In the genomic region with DNA sequence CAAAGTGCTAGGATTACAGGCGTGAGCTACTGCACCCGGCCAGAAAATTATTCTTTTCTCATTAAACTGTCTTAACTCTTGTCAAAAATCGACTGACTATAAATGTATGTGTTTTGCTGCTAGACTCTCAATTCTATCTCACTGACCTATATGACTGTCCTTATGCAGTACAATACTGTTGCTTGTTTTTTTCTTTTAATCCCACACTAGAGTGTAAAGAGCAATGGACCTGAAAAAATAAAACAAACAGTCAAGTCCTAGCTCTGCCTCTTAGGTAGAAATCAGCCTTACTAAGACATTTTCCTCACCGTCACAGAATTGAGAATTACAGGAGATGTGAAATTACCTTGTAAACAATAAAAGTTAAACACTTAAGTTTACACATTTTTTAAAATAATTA, we compare ENCODE assay signal across 18 cellular contexts. TPM values are rescaled to one million over a fixed set of nuclear protein-coding genes. Genes with fewer than 3 reads are reported as not detected.
DNase-seq lines count a peak whose midpoint lies in the region; ATAC-seq and TF ChIP-seq lines count a peak whose summit lies in the region.
"Had no signal": no experiment of that assay in that cellular context is flagged by ENCODE, and none has a peak within 500 bp of the region (broad histone marks: within the 10 kb centered on the region; RNA-seq: fewer than 3 reads in every experiment).

No MANE protein-coding gene starts in this region.

- H3K4me3 ChIP-seq in mammary epithelial cell (replicated peaks in 1 of 3; ENCODE audit: insufficient read depth in 1 of 3, low read depth in 2 of 3, low read length in 3 of 3) (no peak overlapping the region), Karpas-422 (ENCODE audit: low read length) (no peak overlapping the region)
- H3K4me3 ChIP-seq: GM12878, GM23338 had no signal

- H3K27me3 ChIP-seq in mammary epithelial cell (ENCODE audit: insufficient read depth, low read length) (no peaks in the 10 kb centered on the region), Karpas-422 (ENCODE audit: low read length) (no peaks in the 10 kb centered on the region)
- H3K27me3 ChIP-seq: BE2C had no signal

- no peak overlapping the region for H3K4me2 ChIP-seq in mammary epithelial cell (ENCODE audit: insufficient read depth, low read depth, low read length)
- H3K4me2 ChIP-seq in Karpas-422 (ENCODE audit: low read depth, low read length, poor library complexity, severe bottlenecking), result no peak overlapping the region
- H3K4me2 ChIP-seq: GM23338 had no signal

- POLR2A ChIA-PET in MCF 10A (lab: Yijun Ruan, JAX), result interaction anchor here (0.6 to 4.4 kb wide), 5 partner anchors 9 to 380 kb away, joined by 3 to 14 read pairs (median 3); no protein-coding TSS in a partner anchor
- POLR2A ChIA-PET in activated B cell treated with CpG ODN at 0.5 μM for 24 hours (lab: Charles Lee), result interaction anchor here (1.1 kb wide), 2 partner anchors 35 to 39 kb away, joined by 3 to 8 read pairs; a partner anchor contains a TSS

- H4K20me1 ChIP-seq in mammary epithelial cell (ENCODE audit: insufficient read depth, low read length) (no peaks in the 10 kb centered on the region), Karpas-422 (ENCODE audit: insufficient read depth, low read depth, low read length) (no peaks in the 10 kb centered on the region)

- intact Hi-C loops in MCF 10A (cut with micrococcal nuclease), result no loop called here
- intact Hi-C loops in mammary epithelial cell (cut with micrococcal nuclease), result no loop called here
- intact Hi-C loops in activated B cell treated with CpG ODN at 0.5 μM for 24 hours (cut with micrococcal nuclease), result loop anchor here (2.0 kb wide), 2 partner anchors 19 to 35 kb away; a partner anchor contains a TSS

- H3K4me1 ChIP-seq in mammary epithelial cell (ENCODE audit: insufficient read depth, low read length) (no peaks in the 10 kb centered on the region), Karpas-422 (ENCODE audit: low read length) (peaks cover 62% of the 10 kb centered on the region)

- CTCF ChIA-PET in MCF 10A (lab: Yijun Ruan, JAX) (interaction anchor here (0.7 to 1.2 kb wide), 2 partner anchors 132 to 306 kb away, joined by 3 to 7 read pairs; no protein-coding TSS in a partner anchor), mammary epithelial cell (lab: Charles Lee; ENCODE audit: low non-redundant PET) (no interaction called here), activated B cell treated with CpG ODN at 0.5 μM for 24 hours (lab: Charles Lee) (no interaction called here)

- peaks cover 18% of the 10 kb centered on the region for H3K36me3 ChIP-seq in mammary epithelial cell (ENCODE audit: insufficient read depth, low read length)
- peaks cover 69% of the 10 kb centered on the region for H3K36me3 ChIP-seq in Karpas-422 (ENCODE audit: insufficient read depth, low read length)

- dilution Hi-C loops in mammary epithelial cell (cut with HindIII; ENCODE audit: low sequenced_read_pairs), result no loop called here

- peak overlapping the region; percentile 66 for H3K27ac Mint-ChIP-seq in MCF 10A (ENCODE audit: low read depth, unreplicated experiment)
- peak overlapping the region; percentile 37 for H3K27ac Mint-ChIP-seq in activated B cell treated with CpG ODN at 0.5 μM for 24 hours
- H3K27ac Mint-ChIP-seq: GM23338, IgD-negative memory B cell had no signal

- no peak overlapping the region for H3K9ac ChIP-seq in mammary epithelial cell (ENCODE audit: insufficient read depth, low read length)
- no peak overlapping the region for H3K9ac ChIP-seq in Karpas-422 (ENCODE audit: low read length)

- in situ Hi-C loops in mammary epithelial cell (cut with MboI; ENCODE audit: low sequenced_read_pairs in 2 of 2), result no loop called here

- 99% methylated on average over 4 of the region's 4 CpGs for WGBS in mammary epithelial cell (ENCODE audit: low coverage, missing lambda C conversion rate)

- peaks cover 30% of the 10 kb centered on the region for H3K4me1 Mint-ChIP-seq in MCF 10A (ENCODE audit: insufficient read depth, unreplicated experiment)
- H3K4me1 Mint-ChIP-seq in activated B cell treated with CpG ODN at 0.5 μM for 24 hours, result peaks cover 82% of the 10 kb centered on the region

- no TSS peak for BruUV-seq in MCF 10A (replicated peaks; lab: Mats Ljungman, UMichigan)
- no TSS peak for BruUV-seq in mammary epithelial cell (replicated peaks; lab: Mats Ljungman, UMichigan)

- H3K79me2 ChIP-seq in mammary epithelial cell (ENCODE audit: insufficient read depth, low read length), result peaks cover 90% of the 10 kb centered on the region
- H3K79me2 ChIP-seq in Karpas-422 (ENCODE audit: low read length), result peaks cover 98% of the 10 kb centered on the region

- H3K9me2 ChIP-seq in Karpas-422 (replicated peaks; ENCODE audit: insufficient read depth, low read length), result no peaks in the 10 kb centered on the region

- H3K4me3 Mint-ChIP-seq in MCF 10A (ENCODE audit: unreplicated experiment) (no peak overlapping the region), activated B cell treated with CpG ODN at 0.5 μM for 24 hours (no peak overlapping the region)
- H3K4me3 Mint-ChIP-seq: CD4-positive, CD25-positive, alpha-beta regulatory T cell; GM23338; IgD-negative memory B cell had no signal

- H2AFZ ChIP-seq in mammary epithelial cell (ENCODE audit: low read depth, low read length) (no peak overlapping the region), Karpas-422 (ENCODE audit: low read length) (no peak overlapping the region)
- H2AFZ ChIP-seq: GM23338 had no signal

- TF ChIP-seq CTCF in MCF 10A (IDR thresholded peaks at IDR 0.05; ENCODE audit: unreplicated experiment), result no peak
- no peak for TF ChIP-seq CTCF in mammary epithelial cell (conservative IDR thresholded peaks at IDR 0.05 in 1 of 2, IDR thresholded peaks at IDR 0.05 in 1 of 2; ENCODE audit: extremely low read depth in 1 of 2, insufficient read depth in 1 of 2, low read depth in 1 of 2, low read length in 2 of 2)
- TF ChIP-seq CTCF in activated B cell treated with CpG ODN at 0.5 μM for 24 hours (IDR thresholded peaks at IDR 0.05), result no peak

- H3K27ac ChIP-seq in mammary epithelial cell (ENCODE audit: insufficient read depth, low read depth, low read length), result no peak overlapping the region
- H3K27ac ChIP-seq in Karpas-422 (ENCODE audit: low read length), result peak overlapping the region; percentile 92; the same call in 1 of the 2 replicates

- no peak for ATAC-seq in activated B cell treated with CpG ODN at 0.5 μM for 24 hours (ENCODE audit: low read depth)
- ATAC-seq: GM12878, GM23338 had no signal

- DNase-seq in MCF 10A (ENCODE audit: unreplicated experiment) (no peak), mammary epithelial cell (no peak), Karpas-422 (no peak), activated B cell treated with CpG ODN at 0.5 μM for 24 hours (no peak), left kidney (ENCODE audit: low read depth, low spot score) (peak; percentile 31), HK-2 (ENCODE audit: unreplicated experiment) (no peak), COR-L47 (lab: John Stamatoyannopoulos, UW) (no peak)
- DNase-seq: BE2C; C1 segment of cervical spinal cord; CD4-positive, CD25-positive, alpha-beta regulatory T cell; DMS153; DND-41; EL; HCEC 1CT; KBM-7 had no signal

- H3K36me3 Mint-ChIP-seq in MCF 10A (ENCODE audit: insufficient read depth, unreplicated experiment), result peaks cover 72% of the 10 kb centered on the region
- H3K36me3 Mint-ChIP-seq in activated B cell treated with CpG ODN at 0.5 μM for 24 hours (ENCODE audit: low read depth), result peaks cover 43% of the 10 kb centered on the region

- H3K27me3 Mint-ChIP-seq in MCF 10A (ENCODE audit: insufficient read depth, unreplicated experiment) (no peaks in the 10 kb centered on the region), activated B cell treated with CpG ODN at 0.5 μM for 24 hours (no peaks in the 10 kb centered on the region)
- H3K27me3 Mint-ChIP-seq: CD4-positive, CD25-positive, alpha-beta regulatory T cell; IgD-negative memory B cell had no signal

- H3K9me3 ChIP-seq in mammary epithelial cell (replicated peaks; ENCODE audit: insufficient read depth, low read length), result no peaks in the 10 kb centered on the region
- H3K9me3 ChIP-seq in Karpas-422 (ENCODE audit: low read length), result peaks cover 12% of the 10 kb centered on the region
- H3K9me3 ChIP-seq: BE2C had no signal

- H3K9me3 Mint-ChIP-seq in MCF 10A (ENCODE audit: unreplicated experiment) (peaks cover 8% of the 10 kb centered on the region), activated B cell treated with CpG ODN at 0.5 μM for 24 hours (peaks cover 8% of the 10 kb centered on the region)

RNA-seq across cellular contexts. Expression of a gene that starts 35.1 kb away (rescaled TPM):
- total RNA-seq in MCF 10A (2022), result 74.2 and 78.5 TPM in 2 replicates
- total RNA-seq in mammary epithelial cell, result 10 to 100 TPM; 57.8 to 65.7 TPM
- 17.4 TPM for polyA plus RNA-seq in mammary epithelial cell
- 106 TPM for polyA minus RNA-seq in mammary epithelial cell
- 61.0 and 86.2 TPM in 2 replicates for total RNA-seq in Karpas-422 (2014; rRNA removed; shearing (Covaris generic); ENCODE audit: low replicate concordance)
- 55.3 and 68.7 TPM in 2 replicates for total RNA-seq in activated B cell treated with CpG ODN at 0.5 μM for 24 hours
